Comparison of ENCODE assay signal across 8 cellular contexts in genomic region chr14:60151715-60152114, GRCh38. TPM values are rescaled to one million over a fixed set of nuclear protein-coding genes. Genes with fewer than 3 reads are reported as not detected.
DNase-seq lines count a peak whose midpoint lies in the region; ATAC-seq and TF ChIP-seq lines count a peak whose summit lies in the region.

No MANE protein-coding gene starts in this region.

- intact Hi-C loops in IMR-90 (cut with micrococcal nuclease): loop anchor here (5.0 kb wide), 1 partner anchor 59 kb away; the partner anchor contains the start of gene PCNX4

- peak; percentile 94 to 96 for DNase-seq in AML-193 (lab: John Stamatoyannopoulos, UW)
- peak; percentile 92 for DNase-seq in IMR-90
- peak; percentile 11 to 86 (median 58) for DNase-seq in T-helper 2 cell
- DNase-seq in amniotic stem cell (lab: John Stamatoyannopoulos, UW): peak; percentile 73
- DNase-seq in hippocampal formation (lab: John Stamatoyannopoulos, UW): peak; percentile 29 to 55
- DNase-seq in stimulated activated CD4-positive, alpha-beta T cell treated with anti-CD3 and anti-CD28 coated beads, Interleukin-1b, Interleukin-23, amount 100 ng/mL, for 48 hours: peak; percentile 75
- DNase-seq in NCI-H2107 (lab: John Stamatoyannopoulos, UW): no peak

- no peak overlapping the region for H3K23ac ChIP-seq in IMR-90 (ENCODE audit: low read depth, low read length)

- peak overlapping the region; percentile 23; the same call in 1 of the 2 replicates for H3K4me2 ChIP-seq in IMR-90 (ENCODE audit: low read depth, low read length)

- H3K56ac ChIP-seq in IMR-90 (ENCODE audit: extremely low read depth, insufficient read depth, low read length): no peak overlapping the region

- H2BK20ac ChIP-seq in IMR-90 (ENCODE audit: low read depth, low read length): peak overlapping the region; percentile 16; the same call in 1 of the 2 replicates

- no peak overlapping the region for H4K5ac ChIP-seq in IMR-90 (ENCODE audit: low read depth, low read length)

- H2BK15ac ChIP-seq in IMR-90 (ENCODE audit: low read depth, low read length): no peak overlapping the region

- no peak for TF ChIP-seq POLR2A in IMR-90 (IDR thresholded peaks at IDR 0.05; ENCODE audit: low read depth, low read length)

- H4K20me1 ChIP-seq in IMR-90 (ENCODE audit: insufficient read depth, low read length): no peaks in the 10 kb centered on the region

- peaks cover 20 to 35% of the 10 kb centered on the region in 2 experiments for H3K79me1 ChIP-seq in IMR-90 (ENCODE audit: low read depth in 1 of 2, low read length in 2 of 2)

- no TSS peak for BruUV-seq in IMR-90 (replicated peaks; lab: Mats Ljungman, UMichigan)

- no peak overlapping the region for H3K9ac ChIP-seq in IMR-90 (ENCODE audit: low read depth, low read length)

- no peak overlapping the region for H4K91ac ChIP-seq in IMR-90 (ENCODE audit: insufficient read depth, low read depth, low read length)

- H3K36me3 ChIP-seq in IMR-90 (ENCODE audit: control insufficient read depth, insufficient read depth, low read length): peaks cover 19% of the 10 kb centered on the region

- no peak overlapping the region for H3K4ac ChIP-seq in IMR-90 (ENCODE audit: low read depth, low read length)

- 0 out of 4 replicates have a peak overlapping the region, but pooled peaks of 1 of the 2 experiments have one; percentile 80 for H4K8ac ChIP-seq in IMR-90 (ENCODE audit: low read depth in 2 of 2, low read length in 2 of 2)

- dilution Hi-C loops in IMR-90 (cut with HindIII; ENCODE audit: low sequenced_read_pairs, unreplicated experiment): no loop called here

- no CpG with 5 or more reads among the region's 3 CpGs for WGBS in IMR-90 (ENCODE audit: extremely low coverage in 2 of 2, insufficient read length in 1 of 2), 2 experiments

- ATAC-seq in GM19468 (IDR thresholded peaks at IDR 0.05; ENCODE audit: extremely low read depth, unreplicated experiment) (peak; percentile 71), IMR-90 (ENCODE audit: low read depth) (peak; percentile 94)

- H3K4me3 ChIP-seq in IMR-90 (ENCODE audit: insufficient read depth, low read depth, low read length): no peak overlapping the region

- no peak for TF ChIP-seq CTCF in IMR-90 (conservative IDR thresholded peaks at IDR 0.05; ENCODE audit: low read depth, low read length)

- H3K9me1 ChIP-seq in IMR-90 (ENCODE audit: insufficient read depth, low read length): peaks cover 9% of the 10 kb centered on the region

- H3K9me3 ChIP-seq in IMR-90 (ENCODE audit: control insufficient read depth, insufficient read depth, low read length): no peaks in the 10 kb centered on the region

- no peak overlapping the region for H2AK9ac ChIP-seq in IMR-90 (replicated peaks; ENCODE audit: low read depth, low read length, poor library complexity)

- peak overlapping the region; percentile 86; the same call in 1 of the 2 replicates for H2BK120ac ChIP-seq in IMR-90 (ENCODE audit: low read depth, low read length)

- H2AK5ac ChIP-seq in IMR-90 (ENCODE audit: low read depth, low read length): no peak overlapping the region

- no peak overlapping the region for H3K14ac ChIP-seq in IMR-90 (replicated peaks; ENCODE audit: low read depth, low read length)

- no peak overlapping the region; the same call in 1 of the 2 replicates for H3K18ac ChIP-seq in IMR-90 (ENCODE audit: low read depth, low read length)

- POLR2A ChIA-PET in IMR-90 (lab: Charles Lee; ENCODE audit: unreplicated experiment): interaction anchor here (0.7 kb wide), 2 partner anchors 79 to 429 kb away, joined by 3 read pairs; no protein-coding TSS in a partner anchor

- H2AFZ ChIP-seq in IMR-90 (replicated peaks; ENCODE audit: low read length, poor library complexity): no peak overlapping the region

- no peak for TF ChIP-seq RAD21 in IMR-90 (IDR thresholded peaks at IDR 0.05; ENCODE audit: low read length)

- peaks cover 5% of the 10 kb centered on the region for H3K4me1 ChIP-seq in IMR-90 (ENCODE audit: control insufficient read depth, insufficient read depth, low read length)

- in situ Hi-C loops in IMR-90 (cut with MboI; ENCODE audit: low sequenced_read_pairs): no loop called here

- H2BK5ac ChIP-seq in IMR-90 (ENCODE audit: low read depth, low read length, poor library complexity, severe bottlenecking): peak overlapping the region; percentile 92

- CTCF ChIA-PET in IMR-90 (lab: Yijun Ruan, JAX): no interaction called here

- H3K27ac ChIP-seq in IMR-90 (ENCODE audit: insufficient read depth, low read length): no peak overlapping the region

- no peaks in the 10 kb centered on the region for H3K27me3 ChIP-seq in IMR-90 (ENCODE audit: control insufficient read depth, insufficient read depth, low read length)

TF ChIP-seq in IMR-90, 13 proteins besides CTCF, POLR2A, EP300 and RAD21:
- TF ChIP-seq BHLHE40 (IDR thresholded peaks at IDR 0.05; ENCODE audit: low read depth, low read length) (0 out of 2 replicates have a peak, but pooled peaks have one; percentile 18), NFE2L2 (IDR thresholded peaks at IDR 0.05; ENCODE audit: low read depth, low read length) (peak; percentile 66), MAFK (IDR thresholded peaks at IDR 0.05; ENCODE audit: low read depth, low read length) (0 out of 2 replicates have a peak, but pooled peaks have one; percentile 12), CEBPB (IDR thresholded peaks at IDR 0.05; ENCODE audit: low read depth, low read length) (peak; percentile 99), MAZ (IDR thresholded peaks at IDR 0.05; ENCODE audit: borderline replicate concordance, low read depth, low read length) (peak; percentile 64; the same call in 1 of the 2 replicates), USF2 (IDR thresholded peaks at IDR 0.05; ENCODE audit: low read depth, low read length) (peak; percentile 94), CHD1 (IDR thresholded peaks at IDR 0.05; ENCODE audit: low read depth, low read length) (no peak), FOS (IDR thresholded peaks at IDR 0.05; ENCODE audit: low read depth, low read length) (peak; percentile 60; the same call in 1 of the 2 replicates), RCOR1 (IDR thresholded peaks at IDR 0.05; ENCODE audit: insufficient replicate concordance, low read length) (peak; percentile 91), RFX5 (IDR thresholded peaks at IDR 0.05; ENCODE audit: low read depth, low read length) (no peak), MXI1 (IDR thresholded peaks at IDR 0.05; ENCODE audit: borderline replicate concordance, low read depth, low read length) (peak; percentile 82), ELK1 (IDR thresholded peaks at IDR 0.05; ENCODE audit: borderline replicate concordance, low read depth, low read length) (no peak), SMC3 (IDR thresholded peaks at IDR 0.05; ENCODE audit: low read depth, low read length) (no peak)

RNA-seq across cellular contexts. Expression of gene DHRS7, which starts 13.5 kb away (rescaled TPM):
- 50.2 and 56.7 TPM in 2 replicates for total RNA-seq in IMR-90 (2012; rRNA removed)
- polyA plus RNA-seq in IMR-90 (2012; rRNA removed): 30.3 and 33.9 TPM in 2 replicates
- 42.3 and 58.5 TPM in 2 replicates for polyA plus RNA-seq in IMR-90 (2012; cell fraction: cytosol; rRNA removed)
- polyA plus RNA-seq in IMR-90 (2012; cell fraction: nucleus; rRNA removed; ENCODE audit: low replicate concordance): 16.3 and 17.9 TPM in 2 replicates

RNA-seq across cellular contexts. Expression of gene PCNX4, which starts 60.0 kb away (rescaled TPM):
- 128 and 151 TPM in 2 replicates for total RNA-seq in IMR-90 (2012; rRNA removed)
- polyA plus RNA-seq in IMR-90 (2012; rRNA removed): 44.7 and 55.4 TPM in 2 replicates
- 34.3 and 60.9 TPM in 2 replicates for polyA plus RNA-seq in IMR-90 (2012; cell fraction: cytosol; rRNA removed)
- 64.5 and 76.9 TPM in 2 replicates for polyA plus RNA-seq in IMR-90 (2012; cell fraction: nucleus; rRNA removed; ENCODE audit: low replicate concordance)
